1 cellular context compared by ENCODE assay signal in the genomic region with DNA sequence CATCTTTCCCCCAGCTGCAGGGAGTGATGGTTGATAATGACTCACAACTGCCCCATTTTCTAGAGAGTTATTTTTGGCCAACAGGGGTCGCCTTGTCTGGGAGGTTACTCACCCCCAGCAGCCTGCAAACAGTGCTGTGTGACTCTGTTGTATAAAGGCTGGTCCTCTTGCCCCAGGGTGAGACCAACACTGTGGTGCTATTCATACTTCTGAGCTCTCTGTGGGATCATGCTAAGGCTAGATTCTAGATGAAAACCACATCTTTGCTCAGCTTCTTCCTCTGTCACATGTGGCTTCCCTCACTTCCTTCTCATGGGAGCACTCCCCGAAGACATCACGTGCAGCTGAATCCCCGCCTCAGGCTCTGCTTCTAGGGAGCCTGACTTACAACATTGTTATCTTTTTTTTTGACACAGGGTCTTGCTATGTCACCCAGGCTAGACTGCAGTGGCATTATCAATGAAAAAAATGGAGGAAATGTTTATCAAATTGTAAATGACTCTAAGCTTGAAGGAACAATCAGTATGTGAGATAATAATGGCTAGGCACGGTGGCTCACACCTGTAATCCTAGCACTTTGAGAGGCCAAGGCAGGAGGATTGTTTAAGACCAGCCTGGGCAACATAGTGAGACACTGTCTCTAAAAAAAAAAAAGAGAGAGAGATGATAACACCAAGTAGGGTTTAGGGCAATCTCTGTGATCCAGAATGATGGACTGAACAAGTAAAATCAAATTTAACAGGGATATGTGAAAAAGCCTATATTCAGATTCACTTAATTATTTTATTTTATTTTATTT.
TF ChIP-seq lines count a peak whose summit lies in the region.

No MANE protein-coding gene starts in this region.

TF ChIP-seq in WTC11, 78 proteins besides CTCF, POLR2A, EP300 and RAD21 (continued from another document):
- TF ChIP-seq, protein P1, sequence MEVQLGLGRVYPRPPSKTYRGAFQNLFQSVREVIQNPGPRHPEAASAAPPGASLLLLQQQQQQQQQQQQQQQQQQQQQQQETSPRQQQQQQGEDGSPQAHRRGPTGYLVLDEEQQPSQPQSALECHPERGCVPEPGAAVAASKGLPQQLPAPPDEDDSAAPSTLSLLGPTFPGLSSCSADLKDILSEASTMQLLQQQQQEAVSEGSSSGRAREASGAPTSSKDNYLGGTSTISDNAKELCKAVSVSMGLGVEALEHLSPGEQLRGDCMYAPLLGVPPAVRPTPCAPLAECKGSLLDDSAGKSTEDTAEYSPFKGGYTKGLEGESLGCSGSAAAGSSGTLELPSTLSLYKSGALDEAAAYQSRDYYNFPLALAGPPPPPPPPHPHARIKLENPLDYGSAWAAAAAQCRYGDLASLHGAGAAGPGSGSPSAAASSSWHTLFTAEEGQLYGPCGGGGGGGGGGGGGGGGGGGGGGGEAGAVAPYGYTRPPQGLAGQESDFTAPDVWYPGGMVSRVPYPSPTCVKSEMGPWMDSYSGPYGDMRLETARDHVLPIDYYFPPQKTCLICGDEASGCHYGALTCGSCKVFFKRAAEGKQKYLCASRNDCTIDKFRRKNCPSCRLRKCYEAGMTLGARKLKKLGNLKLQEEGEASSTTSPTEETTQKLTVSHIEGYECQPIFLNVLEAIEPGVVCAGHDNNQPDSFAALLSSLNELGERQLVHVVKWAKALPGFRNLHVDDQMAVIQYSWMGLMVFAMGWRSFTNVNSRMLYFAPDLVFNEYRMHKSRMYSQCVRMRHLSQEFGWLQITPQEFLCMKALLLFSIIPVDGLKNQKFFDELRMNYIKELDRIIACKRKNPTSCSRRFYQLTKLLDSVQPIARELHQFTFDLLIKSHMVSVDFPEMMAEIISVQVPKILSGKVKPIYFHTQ (CRISPR knock-in tag; IDR thresholded peaks at IDR 0.05), result no peak
